1 cellular context compared by ENCODE assay signal in the genomic region with DNA sequence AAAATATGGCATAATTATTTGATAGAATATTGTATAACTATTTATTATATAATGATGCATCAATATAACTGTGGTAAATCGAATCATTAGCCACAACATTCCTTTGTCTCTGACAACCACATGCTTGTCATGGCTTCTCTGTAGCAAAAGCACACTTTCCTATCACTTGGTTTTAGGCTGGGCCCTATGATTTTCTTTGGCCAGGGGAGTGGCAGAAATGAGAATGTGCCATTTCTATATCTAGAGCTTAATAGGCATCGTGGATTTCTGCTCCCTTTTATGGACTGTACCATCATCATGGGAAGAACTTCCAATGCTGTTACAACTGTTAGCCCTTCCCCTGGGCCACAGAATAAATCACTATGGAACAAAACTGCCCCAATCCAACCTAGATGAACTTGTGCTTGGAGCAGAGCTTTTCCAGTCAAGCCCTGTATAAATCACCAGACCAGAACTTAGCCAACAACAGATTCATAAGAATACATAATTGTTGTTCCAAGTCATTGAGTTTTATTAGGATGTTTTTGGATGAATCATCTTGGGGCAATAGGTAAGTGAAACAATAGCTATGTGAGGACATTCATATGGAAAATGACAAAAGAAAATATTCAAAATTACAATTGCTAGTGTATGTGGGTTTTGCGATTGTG.
TF ChIP-seq lines count a peak whose summit lies in the region.

No MANE protein-coding gene starts in this region.

TF ChIP-seq in H1, 55 proteins besides CTCF, POLR2A, EP300 and RAD21 (continued from another document):
- TF ChIP-seq JUND (IDR thresholded peaks at IDR 0.05; ENCODE audit: low read length): no peak
- TF ChIP-seq CTBP2 (IDR thresholded peaks at IDR 0.05; ENCODE audit: borderline replicate concordance, insufficient read depth, insufficient read length, low read length): no peak
- TF ChIP-seq KDM1A (IDR thresholded peaks at IDR 0.05; ENCODE audit: borderline replicate concordance, low read length): no peak
- no peak for TF ChIP-seq SP4 (IDR thresholded peaks at IDR 0.05; ENCODE audit: low read length)
- no peak for TF ChIP-seq HDAC2 (IDR thresholded peaks at IDR 0.05; ENCODE audit: borderline replicate concordance in 1 of 2, low read depth in 2 of 2, low read length in 2 of 2)
- no peak for TF ChIP-seq KDM5A (IDR thresholded peaks at IDR 0.05; ENCODE audit: low read length)
- TF ChIP-seq NRF1 (IDR thresholded peaks at IDR 0.05; ENCODE audit: low read depth, low read length): no peak
- no peak for TF ChIP-seq TEAD4 (IDR thresholded peaks at IDR 0.05; ENCODE audit: low read depth, low read length)
- no peak for TF ChIP-seq ZNF274 (IDR thresholded peaks at IDR 0.05; ENCODE audit: borderline replicate concordance, extremely low read depth, low read length)
- no peak for TF ChIP-seq YY1 (IDR thresholded peaks at IDR 0.05; ENCODE audit: low read depth, low read length)
- TF ChIP-seq, protein P1, sequence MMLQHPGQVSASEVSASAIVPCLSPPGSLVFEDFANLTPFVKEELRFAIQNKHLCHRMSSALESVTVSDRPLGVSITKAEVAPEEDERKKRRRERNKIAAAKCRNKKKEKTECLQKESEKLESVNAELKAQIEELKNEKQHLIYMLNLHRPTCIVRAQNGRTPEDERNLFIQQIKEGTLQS (IDR thresholded peaks at IDR 0.05; ENCODE audit: insufficient read depth, low read depth, low read length): no peak
- TF ChIP-seq RBBP5 (IDR thresholded peaks at IDR 0.05; ENCODE audit: borderline replicate concordance, low read depth, low read length): no peak
- no peak for TF ChIP-seq PHF8 (conservative IDR thresholded peaks at IDR 0.05; ENCODE audit: low read depth, low read length)
